14 cellular contexts compared by ENCODE assay signal in the genomic region with DNA sequence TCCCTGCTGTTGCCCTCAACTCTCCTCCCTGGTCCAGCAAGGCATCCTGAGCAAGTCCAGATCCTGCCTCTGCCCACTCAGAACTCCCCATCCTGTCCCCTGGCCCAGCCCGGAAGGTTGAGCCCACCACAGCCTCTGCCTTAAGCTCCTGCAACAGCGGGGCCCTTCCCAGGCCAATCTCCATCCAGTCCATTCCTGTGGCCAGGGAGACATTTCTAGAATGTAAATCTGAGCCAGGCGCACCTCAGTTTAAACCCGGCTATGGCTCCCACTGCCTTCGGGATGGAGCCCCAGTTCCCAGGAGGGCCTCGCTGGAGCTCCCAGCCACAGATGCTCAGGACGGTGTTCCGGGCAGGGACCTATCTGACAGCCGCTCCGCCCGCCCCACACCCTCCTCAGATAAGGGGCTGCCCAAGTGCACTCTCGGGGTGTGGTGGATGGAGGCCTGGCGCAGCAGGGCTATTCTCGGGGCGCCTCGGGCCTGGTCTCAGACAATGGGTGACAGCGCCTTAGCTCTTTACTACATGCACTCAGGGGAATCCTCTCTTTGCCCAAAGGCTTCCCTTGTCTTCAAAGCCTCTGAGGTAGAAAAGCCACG. TPM values are rescaled to one million over a fixed set of nuclear protein-coding genes. Genes with fewer than 3 reads are reported as not detected.
DNase-seq lines count a peak whose midpoint lies in the region; ATAC-seq and TF ChIP-seq lines count a peak whose summit lies in the region.
"Had no signal": no experiment of that assay in that cellular context is flagged by ENCODE, and none has a peak within 500 bp of the region (broad histone marks: within the 10 kb centered on the region; RNA-seq: fewer than 3 reads in every experiment).

No MANE protein-coding gene starts in this region.

- H3K27me3 Mint-ChIP-seq in T-helper 17 cell, result no peaks in the 10 kb centered on the region
- H3K27me3 Mint-ChIP-seq: stimulated activated naive CD8-positive, alpha-beta T cell treated with anti-CD3 and anti-CD28 coated beads, Interleukin-15, amount 100 ng/mL, for 72 hours had no signal

- TF ChIP-seq EP300 in suprapubic skin (IDR thresholded peaks at IDR 0.05), result no peak

- TF ChIP-seq POLR2A in heart left ventricle (IDR thresholded peaks at IDR 0.05) (no peak), erythroblast (IDR thresholded peaks at IDR 0.05; ENCODE audit: low read length) (no peak), suprapubic skin (IDR thresholded peaks at IDR 0.05) (no peak)

- H3K27me3 ChIP-seq in heart left ventricle, result no peaks in the 10 kb centered on the region
- no peaks in the 10 kb centered on the region for H3K27me3 ChIP-seq in right atrium auricular region
- no peaks in the 10 kb centered on the region for H3K27me3 ChIP-seq in suprapubic skin
- H3K27me3 ChIP-seq: MG63 had no signal

- H3K36me3 ChIP-seq in heart left ventricle (no peaks in the 10 kb centered on the region), right atrium auricular region (no peaks in the 10 kb centered on the region), suprapubic skin (no peaks in the 10 kb centered on the region)
- H3K36me3 ChIP-seq: MG63 had no signal

- H3K4me1 ChIP-seq in heart left ventricle (peaks cover 3 to 45% (median 15%) of the 10 kb centered on the region in 12 donors), right atrium auricular region (peaks cover 0 to 19% of the 10 kb centered on the region in 2 donors), suprapubic skin (peaks cover 52% of the 10 kb centered on the region)

- WGBS in heart left ventricle, 4 donors, result 79 to 91% (median 84%) methylated on average over 13 to 18 of the region's 18 CpGs
- 78% methylated on average over 7 of the region's 18 CpGs for WGBS in suprapubic skin

- no peak for DNase-seq in heart left ventricle
- DNase-seq in right atrium auricular region (ENCODE audit: low spot score), result no peak
- DNase-seq in T-helper 17 cell, result no peak
- DNase-seq in erythroblast (lab: John Stamatoyannopoulos, UW), result peak; percentile 43 to 50
- no peak for DNase-seq in suprapubic skin (ENCODE audit: low spot score in 2 of 2)
- DNase-seq in hypothalamus (lab: John Stamatoyannopoulos, UW), result no peak
- no peak for DNase-seq in NCI-H1092 (lab: John Stamatoyannopoulos, UW)
- DNase-seq in AG08396 (ENCODE audit: low spot score), result no peak
- DNase-seq: HCEC 1CT; mesendoderm; MG63; NCI-H187 treated with DMSO at 0.1 percent for 48 hours; stimulated activated naive CD8-positive, alpha-beta T cell treated with anti-CD3 and anti-CD28 coated beads, Interleukin-15, amount 100 ng/mL, for 72 hours had no signal

- H3K36me3 Mint-ChIP-seq in T-helper 17 cell (ENCODE audit: low read depth), result peaks cover 2% of the 10 kb centered on the region

- H3K27ac ChIP-seq in heart left ventricle (peak overlapping the region; percentile 17 to 70 (median 50)), right atrium auricular region (peak overlapping the region in 1 of 2 donors; percentile 35), suprapubic skin (peak overlapping the region; percentile 11)
- H3K27ac ChIP-seq: epithelial cell of prostate had no signal

- H3K9me3 ChIP-seq in heart left ventricle, result no peaks in the 10 kb centered on the region
- no peaks in the 10 kb centered on the region for H3K9me3 ChIP-seq in right atrium auricular region
- no peaks in the 10 kb centered on the region for H3K9me3 ChIP-seq in T-helper 17 cell (ENCODE audit: control insufficient read depth, low read length, poor library complexity, severe bottlenecking)
- no peaks in the 10 kb centered on the region for H3K9me3 ChIP-seq in suprapubic skin
- H3K9me3 ChIP-seq: MG63 had no signal

- TF ChIP-seq CTCF in heart left ventricle (IDR thresholded peaks at IDR 0.05) (no peak), right atrium auricular region (IDR thresholded peaks at IDR 0.05) (no peak), suprapubic skin (IDR thresholded peaks at IDR 0.05) (no peak)

- H3K4me3 Mint-ChIP-seq in T-helper 17 cell, result peak overlapping the region; percentile 47

- ATAC-seq in heart left ventricle (no peak), T-helper 17 cell (no peak)

- H3K4me3 ChIP-seq in heart left ventricle (no peak overlapping the region), right atrium auricular region (no peak overlapping the region), suprapubic skin (no peak overlapping the region)
- H3K4me3 ChIP-seq: MG63 had no signal

- intact Hi-C loops in heart left ventricle (cut with DNase I), result loop anchor here in 1 of 10 donors (10.0 kb wide), 1 partner anchor 78 kb away; the partner anchor contains the start of gene PPP1R37

- H3K4me1 Mint-ChIP-seq in T-helper 17 cell, result peaks cover 20% of the 10 kb centered on the region

- H3K27ac Mint-ChIP-seq in T-helper 17 cell, result peak overlapping the region; percentile 99

RNA-seq across cellular contexts. Expression of gene TRAPPC6A, which starts 5.3 kb away (rescaled TPM):
- 10 to 100 TPM in 8 of 9 donors, 1 to 10 TPM in 1; 7.7 to 22.8 (median 18.6) TPM for total RNA-seq in heart left ventricle
- 10 to 100 TPM; 12.3 to 19.2 TPM for polyA plus RNA-seq in heart left ventricle
- 10 to 100 TPM; 17.9 to 22.8 TPM for total RNA-seq in right atrium auricular region
- 10 to 100 TPM; 47.5 to 61.2 TPM for total RNA-seq in T-helper 17 cell
- total RNA-seq in suprapubic skin, result 10 to 100 TPM; 55.9 to 82.3 (median 71.8) TPM

RNA-seq across cellular contexts. Expression of gene BLOC1S3, which starts 5.9 kb away (rescaled TPM):
- 1 to 10 TPM; 2.9 to 8.1 (median 4.8) TPM for total RNA-seq in heart left ventricle
- polyA plus RNA-seq in heart left ventricle, result 1 to 10 TPM; 2.0 to 8.0 TPM
- 1 to 10 TPM; 5.0 to 5.6 TPM for total RNA-seq in right atrium auricular region
- total RNA-seq in T-helper 17 cell, result 10 to 100 TPM; 12.9 to 15.2 TPM
- 10 to 100 TPM; 15.3 to 20.1 (median 15.9) TPM for total RNA-seq in suprapubic skin

RNA-seq across cellular contexts. Expression of gene NKPD1, which starts 11.9 kb away (rescaled TPM):
- under 1 TPM in 3 of 9 donors, not detected in 6; 0.09 to 0.28 (median 0.09) TPM for total RNA-seq in heart left ventricle
- under 1 TPM in 1 of 2 donors, not detected in 1; 0.18 TPM for polyA plus RNA-seq in heart left ventricle
- under 1 TPM; 0.16 to 0.22 TPM for total RNA-seq in right atrium auricular region
- under 1 TPM; 0.57 to 0.97 TPM for total RNA-seq in T-helper 17 cell
- 10 to 100 TPM; 22.4 to 60.4 (median 51.1) TPM for total RNA-seq in suprapubic skin

Comparison
In these comparisons a context has a peak if more than half of its experiments do, and no peak if none do; other contexts are left out.
1. DNase-seq: peak in erythroblast (2 of 2); none in heart left ventricle (0 of 5), right atrium auricular region (single experiment), T-helper 17 cell (0 of 3), suprapubic skin (0 of 2), hypothalamus (0 of 51), NCI-H1092 (single experiment) and AG08396 (single experiment).
2. RNA of gene NKPD1, which starts 11.9 kb away (total RNA-seq): 22.4 to 60.4 TPM in suprapubic skin; 0.57 to 0.97 TPM in T-helper 17 cell, 0.16 to 0.22 TPM in right atrium auricular region and 0.09 to 0.28 TPM in heart left ventricle; every median in the first group is over 10 times any median in the second.